In the genomic region with DNA sequence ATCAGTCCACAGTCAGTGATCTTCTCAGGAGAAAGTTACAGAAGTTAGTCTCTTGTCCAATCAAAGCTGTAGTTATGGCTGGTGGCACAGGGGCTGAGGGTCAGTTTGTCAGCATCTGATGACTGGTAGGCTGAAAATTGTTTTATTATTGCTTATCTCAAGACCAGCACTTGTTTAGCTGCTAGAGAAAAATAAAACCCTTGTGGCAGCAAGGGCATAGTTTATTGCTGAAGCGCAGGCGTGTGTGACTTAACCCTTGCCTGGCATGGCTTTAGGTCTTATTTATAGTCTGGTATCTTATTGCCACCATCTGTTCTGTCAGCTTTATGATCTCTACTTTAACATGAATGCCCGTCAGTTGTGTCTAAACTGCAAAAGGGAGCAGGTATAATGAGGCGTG, we compare ENCODE assay signal across 20 cellular contexts.
"Had no signal": no experiment of that assay in that cellular context is flagged by ENCODE, and none has a peak within 500 bp of the region (broad histone marks: within the 10 kb centered on the region; RNA-seq: fewer than 3 reads in every experiment).

No MANE protein-coding gene starts in this region.

- H2AFZ ChIP-seq: neural progenitor cell had no signal

- H3K9me3 ChIP-seq: body of pancreas, lower lobe of right lung, ovary, right lobe of liver, thoracic aorta had no signal

- H3K4me1 ChIP-seq: foreskin keratinocyte had no signal

- ATAC-seq: activated CD8-positive, alpha-beta T cell treated with anti-CD3 and anti-CD28 coated beads for 36 hours; body of pancreas; foreskin keratinocyte; lower lobe of right lung; right lobe of liver; stimulated activated effector memory CD8-positive, alpha-beta T cell treated with anti-CD3 and anti-CD28 coated beads, Interleukin-12 subunit alpha, Interleukin-12 subunit beta, amount 100 ng/mL, for 72 hours; T-helper 17 cell had no signal

- DNase-seq: activated B cell treated with CpG ODN at 0.5 μM for 24 hours; activated CD4-positive, alpha-beta T cell treated with anti-CD3 and anti-CD28 coated beads for 48 hours; activated CD8-positive, alpha-beta memory T cell treated with anti-CD3 and anti-CD28 coated beads, Interleukin-2, amount 50 U/mL, for 48 hours; activated CD8-positive, alpha-beta T cell treated with anti-CD3 and anti-CD28 coated beads for 36 hours; activated gamma-delta T cell treated with Interleukin-2 at 50 U/mL for 16 hours; amniotic stem cell; body of pancreas; caudate nucleus; cortex of kidney; effector CD8-positive, alpha-beta T cell; foreskin keratinocyte; immature natural killer cell; lower lobe of right lung; ovary; right lobe of liver; stimulated activated CD4-positive, alpha-beta T cell treated with anti-CD3 and anti-CD28 coated beads, Interleukin-1b, Interleukin-23, amount 100 ng/mL, for 48 hours; T-helper 17 cell had no signal

- H3K27ac ChIP-seq: body of pancreas, foreskin keratinocyte, lower lobe of right lung, neural progenitor cell, ovary, right lobe of liver, thoracic aorta had no signal

- H3K9ac ChIP-seq: neural progenitor cell had no signal

- H3K36me3 ChIP-seq: lower lobe of right lung, neural progenitor cell, ovary, right lobe of liver, thoracic aorta had no signal

- H3K27me3 ChIP-seq: body of pancreas, foreskin keratinocyte, neural progenitor cell, ovary, right lobe of liver had no signal

- H3K4me3 ChIP-seq: body of pancreas, lower lobe of right lung, neural progenitor cell, ovary, right lobe of liver, thoracic aorta had no signal

- H3K4me2 ChIP-seq: neural progenitor cell had no signal
